13 cellular contexts compared by ENCODE assay signal in the genomic region with DNA sequence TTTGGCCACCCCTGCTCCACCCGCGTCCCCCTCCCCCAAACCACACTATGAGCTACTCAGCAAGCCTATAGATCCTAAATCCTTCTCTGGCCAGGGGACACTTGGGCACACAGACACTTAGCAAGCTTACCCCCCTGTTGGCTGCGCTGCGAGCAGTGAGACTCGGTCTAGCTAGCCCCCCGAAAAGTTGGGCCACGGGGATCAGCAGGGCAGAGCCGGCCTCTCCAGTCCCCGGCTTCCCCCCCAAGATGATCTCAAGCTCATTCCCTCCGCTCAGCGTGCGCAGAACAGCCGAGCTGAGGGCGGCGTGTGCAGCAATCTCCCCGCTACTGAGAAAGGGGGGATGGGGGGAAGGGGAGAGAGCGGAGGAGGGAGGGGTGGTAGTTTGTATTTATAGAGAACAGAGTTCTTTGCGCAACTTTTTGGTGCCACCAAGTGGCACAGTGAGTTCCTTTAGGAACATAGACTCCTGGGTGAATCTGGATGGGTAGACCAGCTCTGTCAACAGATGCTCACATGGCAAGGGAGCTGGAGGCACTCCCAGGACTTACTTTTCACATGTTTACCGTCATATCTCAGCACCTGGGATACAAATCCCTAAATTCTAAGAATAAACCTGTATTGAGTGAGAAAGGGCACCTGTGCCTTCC. TPM values are rescaled to one million over a fixed set of nuclear protein-coding genes. Genes with fewer than 3 reads are reported as not detected.
DNase-seq lines count a peak whose midpoint lies in the region; ATAC-seq and TF ChIP-seq lines count a peak whose summit lies in the region.
"Not testable (repeated sequence)": the region's sequence is repeated elsewhere in the genome, so short reads cannot be mapped to it uniquely, and the experiment has no call there.
"Had no signal": no experiment of that assay in that cellular context is flagged by ENCODE, and none has a peak within 500 bp of the region (broad histone marks: within the 10 kb centered on the region; RNA-seq: fewer than 3 reads in every experiment).

No MANE protein-coding gene starts in this region.

- BruUV-seq in Calu3 (replicated peaks; lab: Mats Ljungman, UMichigan), result not testable (repeated sequence)

- not testable (repeated sequence) for H3K27ac ChIP-seq in HUES64 (ENCODE audit: low read depth, low read length); WERI-Rb-1; neural progenitor cell
- H3K27ac ChIP-seq in cingulate gyrus (ENCODE audit: low read depth, low read length), result peak overlapping the region; percentile 29

- H3K4me2 ChIP-seq in neural progenitor cell, result peak overlapping the region; percentile 69

- not testable (repeated sequence) for H3K4me1 Mint-ChIP-seq in Calu3 (ENCODE audit: low read depth, unreplicated experiment)
- H3K4me1 Mint-ChIP-seq in neural progenitor cell, result peaks cover 17% of the 10 kb centered on the region
- peaks cover 18% of the 10 kb centered on the region for H3K4me1 Mint-ChIP-seq in stimulated activated naive CD8-positive, alpha-beta T cell treated with anti-CD3 and anti-CD28 coated beads, Interleukin-15, amount 100 ng/mL, for 72 hours

- CTCF ChIA-PET in Calu3 (lab: Charles Lee), result not testable (repeated sequence)

- WGBS in HUES64, result 17% methylated on average over 16 of the region's 19 CpGs

- H3K9ac ChIP-seq in HUES64 (ENCODE audit: low read depth, low read length); iPS-15b (ENCODE audit: low read depth, low read length); neural progenitor cell: not testable (repeated sequence)

- ATAC-seq in stimulated activated naive CD8-positive, alpha-beta T cell treated with anti-CD3 and anti-CD28 coated beads, Interleukin-15, amount 100 ng/mL, for 72 hours, result peak; percentile 35

- H3K4me3 ChIP-seq in HUES64 (ENCODE audit: low read length) (peak overlapping the region; percentile 36), WERI-Rb-1 (ENCODE audit: low read depth, low read length) (peak overlapping the region; percentile 36), iPS-15b (ENCODE audit: low read depth, low read length) (peak overlapping the region; percentile 41), neural progenitor cell (peak overlapping the region; percentile 34)

- H3K27me3 Mint-ChIP-seq in Calu3 (ENCODE audit: unreplicated experiment) (peaks cover 28% of the 10 kb centered on the region), neural progenitor cell (ENCODE audit: insufficient read depth, low read depth) (peaks cover 43% of the 10 kb centered on the region)
- peaks cover 57% of the 10 kb centered on the region for H3K27me3 Mint-ChIP-seq in stimulated activated naive CD8-positive, alpha-beta T cell treated with anti-CD3 and anti-CD28 coated beads, Interleukin-15, amount 100 ng/mL, for 72 hours

- H3K36me3 ChIP-seq in HUES64 (ENCODE audit: insufficient read depth, low read length); WERI-Rb-1; iPS-15b (ENCODE audit: control insufficient read depth, insufficient read depth, low read length); neural progenitor cell: not testable (repeated sequence)

- not testable (repeated sequence) for TF ChIP-seq CTCF in Calu3 (IDR thresholded peaks at IDR 0.05; ENCODE audit: unreplicated experiment); WERI-Rb-1 (IDR thresholded peaks at IDR 0.05; ENCODE audit: low read depth, low read length)
- TF ChIP-seq CTCF in neural progenitor cell (IDR thresholded peaks at IDR 0.05), result peak; percentile 14

- H3K4me1 ChIP-seq in HUES64 (ENCODE audit: insufficient read depth, low read length); iPS-15b (ENCODE audit: control insufficient read depth, insufficient read depth, low read length); neural progenitor cell: not testable (repeated sequence)

- DNase-seq in Calu3; stimulated activated naive CD8-positive, alpha-beta T cell treated with anti-CD3 and anti-CD28 coated beads, Interleukin-15, amount 100 ng/mL, for 72 hours: not testable (repeated sequence)
- DNase-seq in NCI-H526 treated with DMSO at 0.1 percent for 48 hours (lab: John Stamatoyannopoulos, UW) (peak; percentile 61), WERI-Rb-1 (peak; percentile 8), neural progenitor cell (ENCODE audit: low spot score) (peak; percentile 10)

- not testable (repeated sequence) for H3K9me3 ChIP-seq in HUES64 (ENCODE audit: insufficient read depth, low read depth, low read length); WERI-Rb-1 (ENCODE audit: severe bottlenecking); iPS-15b (ENCODE audit: control insufficient read depth, insufficient read depth, low read length); neural progenitor cell (ENCODE audit: low read depth)

- H3F3A ChIP-seq in neural progenitor cell (ENCODE audit: low read depth), result not testable (repeated sequence)

- peaks cover 13% of the 10 kb centered on the region for H4K20me1 ChIP-seq in neural progenitor cell (ENCODE audit: low read depth)

- H3K27me3 ChIP-seq in HUES64 (ENCODE audit: insufficient read depth, low read length), result peaks cover 68% of the 10 kb centered on the region
- H3K27me3 ChIP-seq in WERI-Rb-1 (ENCODE audit: insufficient read depth, low read depth, severe bottlenecking), result not testable (repeated sequence)
- H3K27me3 ChIP-seq in iPS-15b (ENCODE audit: control insufficient read depth, insufficient read depth, low read length), result peaks cover 55% of the 10 kb centered on the region
- peaks cover 75% of the 10 kb centered on the region for H3K27me3 ChIP-seq in neural progenitor cell

- H3K9me3 Mint-ChIP-seq in Calu3 (ENCODE audit: low read depth, unreplicated experiment); neural progenitor cell; stimulated activated naive CD8-positive, alpha-beta T cell treated with anti-CD3 and anti-CD28 coated beads, Interleukin-15, amount 100 ng/mL, for 72 hours: not testable (repeated sequence)

- H2AFZ ChIP-seq in neural progenitor cell (replicated peaks), result not testable (repeated sequence)

- H3K4me3 Mint-ChIP-seq in Calu3 (ENCODE audit: low read depth, unreplicated experiment) (peak overlapping the region; percentile 5), neural progenitor cell (peak overlapping the region; percentile 77)
- H3K4me3 Mint-ChIP-seq in stimulated activated naive CD8-positive, alpha-beta T cell treated with anti-CD3 and anti-CD28 coated beads, Interleukin-15, amount 100 ng/mL, for 72 hours, result not testable (repeated sequence)

- intact Hi-C loops in Calu3 (cut with micrococcal nuclease; ENCODE audit: unreplicated experiment), result not testable (repeated sequence)

- not testable (repeated sequence) for H3K36me3 Mint-ChIP-seq in Calu3 (ENCODE audit: insufficient read depth, unreplicated experiment); neural progenitor cell

- not testable (repeated sequence) for H3K27ac Mint-ChIP-seq in Calu3 (ENCODE audit: unreplicated experiment); neural progenitor cell; stimulated activated naive CD8-positive, alpha-beta T cell treated with anti-CD3 and anti-CD28 coated beads, Interleukin-15, amount 100 ng/mL, for 72 hours

- not testable (repeated sequence) for H3K79me2 ChIP-seq in neural progenitor cell (ENCODE audit: low read depth)

RNA-seq across cellular contexts. Expression of a gene that starts 2.3 kb away (rescaled TPM):
- 8.3 and 9.2 TPM in 2 replicates for total RNA-seq in Calu3 (2022)
- 0.20 TPM for polyA plus RNA-seq in HUES64 (2013, experiment 1 of 2)
- polyA plus RNA-seq in HUES64 (2013, experiment 2 of 2), result 0.06 TPM
- total RNA-seq in neural progenitor cell (ENCODE audit: low replicate concordance), result 0.03 TPM in 1 of 2 replicates, not detected in the other
- total RNA-seq: Caco-2; CD4-positive, alpha-beta T cell; GM12878; NCI-H460 had no signal
- polyA plus RNA-seq: BJ, GM12878 had no signal
